ENCODE assay signal across 8 cellular contexts in genomic region chr2:190343170-190343499, GRCh38. TPM values are rescaled to one million over a fixed set of nuclear protein-coding genes. Genes with fewer than 3 reads are reported as not detected.
DNase-seq lines count a peak whose midpoint lies in the region; ATAC-seq and TF ChIP-seq lines count a peak whose summit lies in the region.

No MANE protein-coding gene starts in this region.

- H3K9me3 Mint-ChIP-seq in Calu3 (ENCODE audit: low read depth, unreplicated experiment), result no peaks in the 10 kb centered on the region
- no peaks in the 10 kb centered on the region for H3K9me3 Mint-ChIP-seq in dendritic cell treated with granulocyte-macrophage colony-stimulating factor and Interleukin-4, amounts not matched to agents 40 ng/mL and 50 ng/mL, for 4 days
- H3K9me3 Mint-ChIP-seq in neural progenitor cell, result no peaks in the 10 kb centered on the region

- peak overlapping the region; percentile 86 for H3K4me2 ChIP-seq in neural progenitor cell

- CTCF ChIA-PET in Calu3 (lab: Charles Lee), result interaction anchor here (1.0 kb wide), 1 partner anchor 23 kb away, joined by 3 read pairs; the partner anchor contains the start of gene HIBCH

- H3K36me3 ChIP-seq in HUES6 (ENCODE audit: control insufficient read depth, insufficient read depth, low read length) (no peaks in the 10 kb centered on the region), neural progenitor cell (no peaks in the 10 kb centered on the region)

- intact Hi-C loops in Calu3 (cut with micrococcal nuclease; ENCODE audit: unreplicated experiment), result no loop called here
- intact Hi-C loops in dendritic cell treated with granulocyte-macrophage colony-stimulating factor and Interleukin-4, amounts not matched to agents 40 ng/mL and 50 ng/mL, for 4 days (cut with micrococcal nuclease), result loop anchor here (2.0 to 10.0 kb wide), 2 partner anchors 24 to 302 kb away; partner anchors contain the start of genes HIBCH and NAB1

- H3K79me2 ChIP-seq in neural progenitor cell (ENCODE audit: low read depth), result no peaks in the 10 kb centered on the region

- H3K4me1 Mint-ChIP-seq in Calu3 (ENCODE audit: low read depth, unreplicated experiment) (peaks cover 12% of the 10 kb centered on the region), neural progenitor cell (peaks cover 27% of the 10 kb centered on the region)
- H3K4me1 Mint-ChIP-seq in dendritic cell treated with granulocyte-macrophage colony-stimulating factor and Interleukin-4, amounts not matched to agents 40 ng/mL and 50 ng/mL, for 4 days (ENCODE audit: low read depth), result peaks cover 24% of the 10 kb centered on the region

- H3K4me3 Mint-ChIP-seq in Calu3 (ENCODE audit: low read depth, unreplicated experiment) (peak overlapping the region; percentile 95), neural progenitor cell (peak overlapping the region; percentile 86)
- H3K4me3 Mint-ChIP-seq in dendritic cell treated with granulocyte-macrophage colony-stimulating factor and Interleukin-4, amounts not matched to agents 40 ng/mL and 50 ng/mL, for 4 days, result peak overlapping the region; percentile 94

- H3K4me3 ChIP-seq in HUES6 (ENCODE audit: low read depth, low read length), result peak overlapping the region; percentile 76
- peak overlapping the region; percentile 61 for H3K4me3 ChIP-seq in neural progenitor cell

- peaks cover 3% of the 10 kb centered on the region for H4K20me1 ChIP-seq in neural progenitor cell (ENCODE audit: low read depth)

- ATAC-seq in GM19463 (IDR thresholded peaks at IDR 0.05; ENCODE audit: unreplicated experiment) (no peak), GM21390 (IDR thresholded peaks at IDR 0.05; ENCODE audit: unreplicated experiment) (no peak)

- H3K27me3 Mint-ChIP-seq in Calu3 (ENCODE audit: unreplicated experiment), result no peaks in the 10 kb centered on the region
- no peaks in the 10 kb centered on the region for H3K27me3 Mint-ChIP-seq in dendritic cell treated with granulocyte-macrophage colony-stimulating factor and Interleukin-4, amounts not matched to agents 40 ng/mL and 50 ng/mL, for 4 days
- peaks cover 3% of the 10 kb centered on the region for H3K27me3 Mint-ChIP-seq in neural progenitor cell (ENCODE audit: insufficient read depth, low read depth)

- H3K27ac Mint-ChIP-seq in Calu3 (ENCODE audit: unreplicated experiment) (peak overlapping the region; percentile 77), neural progenitor cell (peak overlapping the region; percentile 46)
- H3K27ac Mint-ChIP-seq in dendritic cell treated with granulocyte-macrophage colony-stimulating factor and Interleukin-4, amounts not matched to agents 40 ng/mL and 50 ng/mL, for 4 days, result peak overlapping the region; percentile 92

- H3F3A ChIP-seq in neural progenitor cell (ENCODE audit: low read depth), result peaks cover 16% of the 10 kb centered on the region

- peaks cover 10% of the 10 kb centered on the region; the same call in 1 of the 2 replicates for H3K4me1 ChIP-seq in HUES6 (ENCODE audit: control insufficient read depth, insufficient read depth, low read length)
- peaks cover 11% of the 10 kb centered on the region for H3K4me1 ChIP-seq in neural progenitor cell

- no peak for DNase-seq in Calu3
- DNase-seq in neural progenitor cell (ENCODE audit: low spot score), result no peak
- DNase-seq in NCI-H446 treated with DMSO at 0.1 percent for 48 hours (lab: John Stamatoyannopoulos, UW), result no peak
- DNase-seq in DMS53 treated with DMSO at 0.1 percent for 48 hours (lab: John Stamatoyannopoulos, UW; ENCODE audit: unreplicated experiment), result no peak

- H3K9ac ChIP-seq in HUES6 (ENCODE audit: low read length) (peak overlapping the region; percentile 79), neural progenitor cell (no peak overlapping the region)

- BruUV-seq in Calu3 (replicated peaks; lab: Mats Ljungman, UMichigan), result no TSS peak

- H3K9me3 ChIP-seq in HUES6 (ENCODE audit: control insufficient read depth, insufficient read depth, low read depth, low read length), result no peaks in the 10 kb centered on the region
- no peaks in the 10 kb centered on the region for H3K9me3 ChIP-seq in neural progenitor cell (ENCODE audit: low read depth)

- H3K36me3 Mint-ChIP-seq in Calu3 (ENCODE audit: insufficient read depth, unreplicated experiment) (peaks cover 20% of the 10 kb centered on the region), neural progenitor cell (no peaks in the 10 kb centered on the region)
- H3K36me3 Mint-ChIP-seq in dendritic cell treated with granulocyte-macrophage colony-stimulating factor and Interleukin-4, amounts not matched to agents 40 ng/mL and 50 ng/mL, for 4 days (ENCODE audit: low read depth), result peaks cover 7% of the 10 kb centered on the region

- H2AFZ ChIP-seq in neural progenitor cell (replicated peaks), result peak overlapping the region; percentile 90

- H3K27me3 ChIP-seq in HUES6 (ENCODE audit: control insufficient read depth, insufficient read depth, low read length) (peaks cover 9% of the 10 kb centered on the region), neural progenitor cell (peaks cover 42% of the 10 kb centered on the region)

- TF ChIP-seq CTCF in Calu3 (IDR thresholded peaks at IDR 0.05; ENCODE audit: unreplicated experiment) (no peak), neural progenitor cell (IDR thresholded peaks at IDR 0.05) (no peak)

- H3K27ac ChIP-seq in HUES6 (ENCODE audit: low read depth, low read length), result no peak overlapping the region
- H3K27ac ChIP-seq in neural progenitor cell, result no peak overlapping the region

RNA-seq across cellular contexts. Expression of gene INPP1, which starts 0.3 kb away (rescaled TPM):
- total RNA-seq in Calu3 (2022) (23.1 and 30.1 TPM in 2 replicates), neural progenitor cell (ENCODE audit: low replicate concordance) (0.50 and 1.6 TPM in 2 replicates)

RNA-seq across cellular contexts. Expression of gene HIBCH, which starts 23.5 kb away (rescaled TPM):
- total RNA-seq in Calu3 (2022), result 35.1 and 44.6 TPM in 2 replicates
- total RNA-seq in neural progenitor cell (ENCODE audit: low replicate concordance), result 33.0 and 38.8 TPM in 2 replicates
